7 cellular contexts compared by ENCODE assay signal in the genomic region with DNA sequence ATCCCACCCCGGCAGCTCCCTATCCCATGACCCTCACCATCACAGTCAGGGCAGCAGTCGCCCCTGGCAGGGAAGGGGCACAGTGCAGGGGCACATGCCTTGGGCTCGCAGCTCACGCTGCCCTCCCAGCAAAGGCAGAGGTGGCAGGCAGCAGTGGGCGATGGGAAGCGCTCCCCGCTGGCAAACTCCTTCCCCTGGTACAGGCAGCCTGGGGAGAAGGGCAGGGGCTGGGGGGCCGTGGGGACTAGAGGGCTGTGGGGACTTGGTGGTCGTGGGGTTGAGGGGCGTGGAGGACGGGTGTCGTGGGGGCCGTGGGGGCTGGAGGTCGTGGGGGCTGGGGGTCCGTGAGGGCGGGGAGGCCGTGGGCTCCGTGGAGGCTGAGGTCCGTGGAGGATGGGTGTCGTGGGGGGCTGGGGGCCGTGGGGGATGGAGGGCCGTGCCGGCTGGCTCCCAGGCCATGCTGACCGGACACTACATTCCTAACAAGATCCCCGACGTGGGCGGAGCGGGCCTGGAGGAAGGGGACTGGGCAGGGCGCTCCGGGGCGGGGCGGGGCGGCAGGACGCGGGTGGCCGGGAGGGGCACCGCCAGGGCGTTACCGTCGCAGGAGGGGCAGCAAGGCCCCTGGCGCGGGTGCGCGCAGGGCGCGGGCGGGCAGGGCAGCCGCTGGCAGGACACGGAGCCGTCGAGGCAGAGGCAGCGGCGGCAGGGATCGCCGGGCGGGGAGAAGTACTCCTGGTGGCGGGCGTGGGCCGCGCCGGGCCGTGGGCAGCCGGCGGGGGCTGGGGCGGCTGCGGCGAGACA. TPM values are rescaled to one million over a fixed set of nuclear protein-coding genes. Genes with fewer than 3 reads are reported as not detected.
DNase-seq lines count a peak whose midpoint lies in the region; ATAC-seq and TF ChIP-seq lines count a peak whose summit lies in the region.

No MANE protein-coding gene starts in this region.

- H3K27ac ChIP-seq in WERI-Rb-1, result no peak overlapping the region
- no peak overlapping the region for H3K27ac ChIP-seq in right cardiac atrium (ENCODE audit: low read length)

- DNase-seq in HuH-7 (ENCODE audit: low spot score) (peak; percentile 77), WERI-Rb-1 (peak; percentile 67), right cardiac atrium (peak; percentile 66 to 77 (median 75)), retina (no peak)
- no peak for DNase-seq in stimulated activated effector memory CD8-positive, alpha-beta T cell treated with anti-CD3 and anti-CD28 coated beads, Interleukin-12 subunit alpha, Interleukin-12 subunit beta, amount 100 ng/mL, for 72 hours (ENCODE audit: low spot score in 2 of 2)

- peak; percentile 22 to 66 for ATAC-seq in right cardiac atrium
- ATAC-seq in stimulated activated effector memory CD8-positive, alpha-beta T cell treated with anti-CD3 and anti-CD28 coated beads, Interleukin-12 subunit alpha, Interleukin-12 subunit beta, amount 100 ng/mL, for 72 hours, result peak; percentile 17
- ATAC-seq in HG03565 (IDR thresholded peaks at IDR 0.05; ENCODE audit: unreplicated experiment), result no peak
- no peak for ATAC-seq in GM18873 (IDR thresholded peaks at IDR 0.05; ENCODE audit: low FRiP score, unreplicated experiment)

- no peak for TF ChIP-seq CTCF in WERI-Rb-1 (IDR thresholded peaks at IDR 0.05; ENCODE audit: low read depth, low read length)

- H3K9me3 ChIP-seq in WERI-Rb-1 (ENCODE audit: severe bottlenecking), result no peaks in the 10 kb centered on the region
- H3K9me3 ChIP-seq in right cardiac atrium (ENCODE audit: control insufficient read depth, low read length), result no peaks in the 10 kb centered on the region

- intact Hi-C loops in right cardiac atrium (cut with DNase I), result loop anchor here in 1 of 4 donors (10.0 kb wide), 1 partner anchor 204 kb away; no protein-coding TSS in a partner anchor

- no peaks in the 10 kb centered on the region for H3K4me1 ChIP-seq in right cardiac atrium (ENCODE audit: control insufficient read depth, insufficient read depth, low read length)

- peaks cover 4% of the 10 kb centered on the region for H3K4me1 Mint-ChIP-seq in stimulated activated effector memory CD8-positive, alpha-beta T cell treated with anti-CD3 and anti-CD28 coated beads, Interleukin-12 subunit alpha, Interleukin-12 subunit beta, amount 100 ng/mL, for 72 hours

- H3K4me3 Mint-ChIP-seq in stimulated activated effector memory CD8-positive, alpha-beta T cell treated with anti-CD3 and anti-CD28 coated beads, Interleukin-12 subunit alpha, Interleukin-12 subunit beta, amount 100 ng/mL, for 72 hours, result peak overlapping the region; percentile 23

- H3K4me3 ChIP-seq in WERI-Rb-1 (ENCODE audit: low read depth, low read length) (peak overlapping the region; percentile 35), right cardiac atrium (ENCODE audit: low read length) (peak overlapping the region; percentile 5)

- no peak overlapping the region for H3K27ac Mint-ChIP-seq in stimulated activated effector memory CD8-positive, alpha-beta T cell treated with anti-CD3 and anti-CD28 coated beads, Interleukin-12 subunit alpha, Interleukin-12 subunit beta, amount 100 ng/mL, for 72 hours

- H3K9me3 Mint-ChIP-seq in stimulated activated effector memory CD8-positive, alpha-beta T cell treated with anti-CD3 and anti-CD28 coated beads, Interleukin-12 subunit alpha, Interleukin-12 subunit beta, amount 100 ng/mL, for 72 hours, result no peaks in the 10 kb centered on the region

- no peaks in the 10 kb centered on the region for H3K36me3 ChIP-seq in WERI-Rb-1

- H3K36me3 Mint-ChIP-seq in stimulated activated effector memory CD8-positive, alpha-beta T cell treated with anti-CD3 and anti-CD28 coated beads, Interleukin-12 subunit alpha, Interleukin-12 subunit beta, amount 100 ng/mL, for 72 hours, result no peaks in the 10 kb centered on the region

- H3K27me3 ChIP-seq in WERI-Rb-1 (ENCODE audit: insufficient read depth, low read depth, severe bottlenecking) (peaks cover 10% of the 10 kb centered on the region), right cardiac atrium (ENCODE audit: control insufficient read depth, insufficient read depth) (no peaks in the 10 kb centered on the region)

- 25% methylated on average over 67 of the region's 67 CpGs for WGBS in right cardiac atrium

RNA-seq across cellular contexts. Expression of a gene that starts 20.0 kb away (rescaled TPM):
- total RNA-seq in right cardiac atrium, result under 1 TPM; 0.23 to 0.28 (median 0.24) TPM
- polyA plus RNA-seq in right cardiac atrium, result 0.36 TPM

RNA-seq across cellular contexts. Expression of a gene that starts 27.9 kb away (rescaled TPM):
- total RNA-seq in right cardiac atrium, result 100 to 1,000 TPM; 127 to 139 (median 134) TPM
- 224 TPM for polyA plus RNA-seq in right cardiac atrium

RNA-seq across cellular contexts. Expression of a gene that starts 47.2 kb away (rescaled TPM):
- total RNA-seq in right cardiac atrium, result 1 to 10 TPM; 3.0 to 4.6 (median 4.2) TPM
- polyA plus RNA-seq in right cardiac atrium, result 1.6 TPM

Comparison
In these comparisons a context has a peak if more than half of its experiments do, and no peak if none do; other contexts are left out.
1. DNase-seq: peak in HuH-7 (single experiment), WERI-Rb-1 (single experiment) and right cardiac atrium (3 of 3); none in stimulated activated effector memory CD8-positive, alpha-beta T cell treated with anti-CD3 and anti-CD28 coated beads, Interleukin-12 subunit alpha, Interleukin-12 subunit beta, amount 100 ng/mL, for 72 hours (0 of 2) and retina (single experiment).
2. ATAC-seq: peak in right cardiac atrium (2 of 2) and stimulated activated effector memory CD8-positive, alpha-beta T cell treated with anti-CD3 and anti-CD28 coated beads, Interleukin-12 subunit alpha, Interleukin-12 subunit beta, amount 100 ng/mL, for 72 hours (single experiment); none in HG03565 (single experiment) and GM18873 (single experiment).